In the genomic region with DNA sequence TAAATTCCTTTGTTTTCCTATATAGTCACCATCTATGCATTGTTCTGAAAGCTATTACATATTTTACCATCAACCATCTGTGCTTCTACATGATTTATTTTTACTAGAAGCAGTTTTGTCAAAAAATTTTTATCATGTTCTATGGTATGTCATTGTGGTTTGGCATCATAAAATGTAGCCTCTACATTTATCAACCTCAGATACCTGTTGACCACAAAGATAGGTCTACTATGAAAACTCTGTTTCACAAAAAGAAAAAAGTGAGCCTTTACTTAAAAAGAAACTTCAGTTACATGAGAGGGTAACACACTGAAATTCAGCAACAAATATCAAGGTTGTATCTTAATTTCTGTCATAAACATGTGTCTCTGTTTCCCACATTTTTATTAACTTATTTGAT, we compare ENCODE assay signal across 1 cellular context.
TF ChIP-seq lines count a peak whose summit lies in the region.

No MANE protein-coding gene starts in this region.

TF ChIP-seq in GM12878, 131 proteins besides CTCF, POLR2A, EP300 and RAD21 (continued from another document):
- TF ChIP-seq, protein P1, sequence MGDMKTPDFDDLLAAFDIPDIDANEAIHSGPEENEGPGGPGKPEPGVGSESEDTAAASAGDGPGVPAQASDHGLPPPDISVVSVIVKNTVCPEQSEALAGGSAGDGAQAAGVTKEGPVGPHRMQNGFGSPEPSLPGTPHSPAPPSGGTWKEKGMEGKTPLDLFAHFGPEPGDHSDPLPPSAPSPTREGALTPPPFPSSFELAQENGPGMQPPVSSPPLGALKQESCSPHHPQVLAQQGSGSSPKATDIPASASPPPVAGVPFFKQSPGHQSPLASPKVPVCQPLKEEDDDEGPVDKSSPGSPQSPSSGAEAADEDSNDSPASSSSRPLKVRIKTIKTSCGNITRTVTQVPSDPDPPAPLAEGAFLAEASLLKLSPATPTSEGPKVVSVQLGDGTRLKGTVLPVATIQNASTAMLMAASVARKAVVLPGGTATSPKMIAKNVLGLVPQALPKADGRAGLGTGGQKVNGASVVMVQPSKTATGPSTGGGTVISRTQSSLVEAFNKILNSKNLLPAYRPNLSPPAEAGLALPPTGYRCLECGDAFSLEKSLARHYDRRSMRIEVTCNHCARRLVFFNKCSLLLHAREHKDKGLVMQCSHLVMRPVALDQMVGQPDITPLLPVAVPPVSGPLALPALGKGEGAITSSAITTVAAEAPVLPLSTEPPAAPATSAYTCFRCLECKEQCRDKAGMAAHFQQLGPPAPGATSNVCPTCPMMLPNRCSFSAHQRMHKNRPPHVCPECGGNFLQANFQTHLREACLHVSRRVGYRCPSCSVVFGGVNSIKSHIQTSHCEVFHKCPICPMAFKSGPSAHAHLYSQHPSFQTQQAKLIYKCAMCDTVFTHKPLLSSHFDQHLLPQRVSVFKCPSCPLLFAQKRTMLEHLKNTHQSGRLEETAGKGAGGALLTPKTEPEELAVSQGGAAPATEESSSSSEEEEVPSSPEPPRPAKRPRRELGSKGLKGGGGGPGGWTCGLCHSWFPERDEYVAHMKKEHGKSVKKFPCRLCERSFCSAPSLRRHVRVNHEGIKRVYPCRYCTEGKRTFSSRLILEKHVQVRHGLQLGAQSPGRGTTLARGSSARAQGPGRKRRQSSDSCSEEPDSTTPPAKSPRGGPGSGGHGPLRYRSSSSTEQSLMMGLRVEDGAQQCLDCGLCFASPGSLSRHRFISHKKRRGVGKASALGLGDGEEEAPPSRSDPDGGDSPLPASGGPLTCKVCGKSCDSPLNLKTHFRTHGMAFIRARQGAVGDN (IDR thresholded peaks at IDR 0.05) = peak; percentile 44; the same call in 1 of the 2 replicates
TF ChIP-seq in GM12878: peak in this region for 1.
